8 cellular contexts compared by ENCODE assay signal in genomic region chr12:106137456-106138278, GRCh38. TPM values are rescaled to one million over a fixed set of nuclear protein-coding genes. Genes with fewer than 3 reads are reported as not detected.
A peak's percentile ranks its signal among the peaks of the same experiment; 100 is the strongest.
DNase-seq lines count a peak whose midpoint lies in the region; ATAC-seq and TF ChIP-seq lines count a peak whose summit lies in the region.

No MANE protein-coding gene starts in this region.

- no peak overlapping the region for H2AFZ ChIP-seq in OCI-LY7 (ENCODE audit: low read length)

- no TSS peak for BruUV-seq in OCI-LY7 (replicated peaks; lab: Mats Ljungman, UMichigan)

- no peaks in the 10 kb centered on the region for H3K9me3 ChIP-seq in SK-N-MC (ENCODE audit: low read depth, low read length)
- H3K9me3 ChIP-seq in OCI-LY7 (ENCODE audit: low read length), result no peaks in the 10 kb centered on the region

- CTCF ChIA-PET in OCI-LY7 (lab: Charles Lee; ENCODE audit: unreplicated experiment), result interaction anchor here (1.1 to 1.5 kb wide), 2 partner anchors 34 to 717 kb away, joined by 3 read pairs; no protein-coding TSS in a partner anchor

- H3K27ac Mint-ChIP-seq in progenitor cell of endocrine pancreas, result peak overlapping the region; percentile 79

- H3K36me3 ChIP-seq in SK-N-MC (ENCODE audit: insufficient read depth, low read length), result no peaks in the 10 kb centered on the region
- no peaks in the 10 kb centered on the region for H3K36me3 ChIP-seq in OCI-LY7 (ENCODE audit: insufficient read depth, low read length)

- H3K27ac ChIP-seq in SK-N-MC (no peak overlapping the region), OCI-LY7 (ENCODE audit: low read depth, low read length, poor library complexity, severe bottlenecking) (no peak overlapping the region)

- H3K9me2 ChIP-seq in OCI-LY7 (ENCODE audit: insufficient read depth, low read length), result no peaks in the 10 kb centered on the region

- H3K4me2 ChIP-seq in OCI-LY7 (ENCODE audit: low read length), result no peak overlapping the region

- intact Hi-C loops in OCI-LY7 (cut with micrococcal nuclease; ENCODE audit: unreplicated experiment), result loop anchor here (5.0 kb wide), 1 partner anchor 430 kb away; no protein-coding TSS in a partner anchor

- POLR2A ChIA-PET in OCI-LY7 (lab: Charles Lee), result no interaction called here

- H3K36me3 Mint-ChIP-seq in progenitor cell of endocrine pancreas (ENCODE audit: insufficient read depth), result no peaks in the 10 kb centered on the region

- H3K9me3 Mint-ChIP-seq in progenitor cell of endocrine pancreas (ENCODE audit: low read depth), result no peaks in the 10 kb centered on the region

- H3K27me3 Mint-ChIP-seq in progenitor cell of endocrine pancreas, result peaks cover 8% of the 10 kb centered on the region

- no peaks in the 10 kb centered on the region for H4K20me1 ChIP-seq in OCI-LY7 (ENCODE audit: insufficient read depth, low read length)

- no peak overlapping the region for H3K9ac ChIP-seq in SK-N-MC (ENCODE audit: insufficient read length)

- peak overlapping the region; percentile 90 for H3K4me3 Mint-ChIP-seq in progenitor cell of endocrine pancreas (ENCODE audit: low read depth)

- H3K4me1 ChIP-seq in OCI-LY7 (ENCODE audit: insufficient read depth, low read length, poor library complexity, severe bottlenecking), result no peaks in the 10 kb centered on the region

- DNase-seq in ELR (ENCODE audit: low read depth), result peak; percentile 45
- DNase-seq in SK-N-MC (ENCODE audit: low read depth, low spot score), result no peak
- DNase-seq in foreskin fibroblast, result peak in 1 of 2 donors; percentile 53
- DNase-seq in progenitor cell of endocrine pancreas (ENCODE audit: low spot score, unreplicated experiment), result no peak
- no peak for DNase-seq in OCI-LY7 (ENCODE audit: low spot score)
- DNase-seq in NOMO-1 treated with dmso at 0.1 percent for 144 hours (lab: John Stamatoyannopoulos, UW; ENCODE audit: unreplicated experiment), result no peak

- H3K79me2 ChIP-seq in OCI-LY7 (ENCODE audit: insufficient read depth, low read depth, low read length), result no peaks in the 10 kb centered on the region

- ATAC-seq in HG02884 (IDR thresholded peaks at IDR 0.05; ENCODE audit: unreplicated experiment), result no peak
- no peak for ATAC-seq in GM18909 (IDR thresholded peaks at IDR 0.05; ENCODE audit: poor library complexity, unreplicated experiment)

- H3K4me3 ChIP-seq in SK-N-MC (peak overlapping the region; percentile 84), foreskin fibroblast (ENCODE audit: low read depth in 1 of 2, low read length in 2 of 2) (peak overlapping the region; percentile 70 to 82), OCI-LY7 (ENCODE audit: low read depth, low read length, poor library complexity, severe bottlenecking) (no peak overlapping the region)

- peaks cover 45% of the 10 kb centered on the region for H3K4me1 Mint-ChIP-seq in progenitor cell of endocrine pancreas (ENCODE audit: low read depth)

- no peak for TF ChIP-seq CTCF in foreskin fibroblast (IDR thresholded peaks at IDR 0.05; ENCODE audit: low read depth, low read length)
- no peak for TF ChIP-seq CTCF in progenitor cell of endocrine pancreas (IDR thresholded peaks at IDR 0.05; ENCODE audit: unreplicated experiment)
- TF ChIP-seq CTCF in OCI-LY7 (conservative IDR thresholded peaks at IDR 0.05; ENCODE audit: low read length), result no peak

RNA-seq across cellular contexts. Expression of gene NUAK1, which starts 1.1 kb away (rescaled TPM):
- 7.6 and 9.7 TPM in 2 replicates for total RNA-seq in progenitor cell of endocrine pancreas
- total RNA-seq in OCI-LY7 (2014; rRNA removed; shearing (Covaris generic)), result 0.03 TPM in 1 of 2 replicates, not detected in the other
- not detected in 2 replicates for total RNA-seq in OCI-LY7 (2022)
